In the genomic region with DNA sequence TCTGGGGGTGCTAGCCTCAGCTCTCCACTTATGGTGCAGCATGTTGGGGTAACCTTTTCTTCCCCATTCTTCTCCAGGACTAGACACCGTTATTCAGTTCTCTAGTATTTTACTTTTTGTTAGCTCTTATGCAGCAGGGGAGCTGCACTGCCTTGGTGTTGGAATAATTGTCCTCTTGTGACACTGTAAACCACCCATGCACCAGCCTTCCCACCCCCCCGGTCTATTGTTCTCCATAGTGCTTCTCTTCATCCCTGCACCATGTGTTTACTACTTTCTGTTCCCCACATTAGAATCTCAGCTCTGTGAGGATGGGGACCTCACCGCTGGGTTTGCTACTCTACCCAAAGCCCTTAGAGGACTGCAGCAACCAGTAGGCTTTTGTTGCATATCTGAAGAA, we compare ENCODE assay signal across 17 cellular contexts.
"Had no signal": no experiment of that assay in that cellular context is flagged by ENCODE, and none has a peak within 500 bp of the region (broad histone marks: within the 10 kb centered on the region; RNA-seq: fewer than 3 reads in every experiment).

No MANE protein-coding gene starts in this region.

- H3K36me3 Mint-ChIP-seq: stimulated activated memory B cell treated with anti-CD40 and anti-IgM and Interleukin-4, amounts not matched to agents 10 μg/mL and 1 μg/mL and 100 μg/mL, for 72 hours had no signal

- H3K27ac ChIP-seq: foreskin keratinocyte, heart left ventricle, left lung, ovary had no signal

- H3K4me1 Mint-ChIP-seq: stimulated activated memory B cell treated with anti-CD40 and anti-IgM and Interleukin-4, amounts not matched to agents 10 μg/mL and 1 μg/mL and 100 μg/mL, for 72 hours had no signal

- H3K9me3 Mint-ChIP-seq: activated naive CD8-positive, alpha-beta T cell treated with anti-CD3 and anti-CD28 coated beads, Interleukin-2, amount 50 U/mL, for 24 hours; stimulated activated memory B cell treated with anti-CD40 and anti-IgM and Interleukin-4, amounts not matched to agents 10 μg/mL and 1 μg/mL and 100 μg/mL, for 72 hours had no signal

- FAIRE-seq: endometrium had no signal

- DNase-seq: activated CD4-positive, alpha-beta T cell treated with anti-CD3 and anti-CD28 coated beads for 4 hours; activated CD8-positive, alpha-beta T cell treated with anti-CD3 and anti-CD28 coated beads, Interleukin-2, amount 10 ng/mL, durations not matched to agents 7 days and 5 days; activated naive CD4-positive, alpha-beta T cell treated with Interleukin-2 at 50 U/mL for 16 hours; activated naive CD8-positive, alpha-beta T cell treated with anti-CD3 and anti-CD28 coated beads, Interleukin-2, amount 50 U/mL, for 24 hours; cerebellar nuclear complex; dermis blood vessel endothelial cell; heart left ventricle; islet precursor cell; left lung; mesendoderm; nephron progenitor cell; ovary had no signal

- H3K4me3 Mint-ChIP-seq: activated CD8-positive, alpha-beta T cell treated with anti-CD3 and anti-CD28 coated beads, Interleukin-2, amount 10 ng/mL, durations not matched to agents 7 days and 5 days; activated naive CD8-positive, alpha-beta T cell treated with anti-CD3 and anti-CD28 coated beads, Interleukin-2, amount 50 U/mL, for 24 hours; nephron progenitor cell; stimulated activated memory B cell treated with anti-CD40 and anti-IgM and Interleukin-4, amounts not matched to agents 10 μg/mL and 1 μg/mL and 100 μg/mL, for 72 hours had no signal

- H3K9me3 ChIP-seq: left lung, ovary had no signal

- H3K27ac Mint-ChIP-seq: activated CD8-positive, alpha-beta T cell treated with anti-CD3 and anti-CD28 coated beads, Interleukin-2, amount 10 ng/mL, durations not matched to agents 7 days and 5 days; activated naive CD8-positive, alpha-beta T cell treated with anti-CD3 and anti-CD28 coated beads, Interleukin-2, amount 50 U/mL, for 24 hours; nephron progenitor cell; stimulated activated memory B cell treated with anti-CD40 and anti-IgM and Interleukin-4, amounts not matched to agents 10 μg/mL and 1 μg/mL and 100 μg/mL, for 72 hours had no signal

- ATAC-seq: activated CD8-positive, alpha-beta T cell treated with anti-CD3 and anti-CD28 coated beads, Interleukin-2, amount 10 ng/mL, durations not matched to agents 7 days and 5 days; activated naive CD8-positive, alpha-beta T cell treated with anti-CD3 and anti-CD28 coated beads, Interleukin-2, amount 50 U/mL, for 24 hours; esophagus mucosa; heart left ventricle; left lung; stimulated activated memory B cell treated with anti-CD40 and anti-IgM and Interleukin-4, amounts not matched to agents 10 μg/mL and 1 μg/mL and 100 μg/mL, for 72 hours had no signal

- H3K27me3 Mint-ChIP-seq: stimulated activated memory B cell treated with anti-CD40 and anti-IgM and Interleukin-4, amounts not matched to agents 10 μg/mL and 1 μg/mL and 100 μg/mL, for 72 hours had no signal

- H3K4me3 ChIP-seq: heart left ventricle, left lung, ovary, skin epidermis had no signal
